Comparison of ENCODE assay signal across 1 cellular context in the genomic region with DNA sequence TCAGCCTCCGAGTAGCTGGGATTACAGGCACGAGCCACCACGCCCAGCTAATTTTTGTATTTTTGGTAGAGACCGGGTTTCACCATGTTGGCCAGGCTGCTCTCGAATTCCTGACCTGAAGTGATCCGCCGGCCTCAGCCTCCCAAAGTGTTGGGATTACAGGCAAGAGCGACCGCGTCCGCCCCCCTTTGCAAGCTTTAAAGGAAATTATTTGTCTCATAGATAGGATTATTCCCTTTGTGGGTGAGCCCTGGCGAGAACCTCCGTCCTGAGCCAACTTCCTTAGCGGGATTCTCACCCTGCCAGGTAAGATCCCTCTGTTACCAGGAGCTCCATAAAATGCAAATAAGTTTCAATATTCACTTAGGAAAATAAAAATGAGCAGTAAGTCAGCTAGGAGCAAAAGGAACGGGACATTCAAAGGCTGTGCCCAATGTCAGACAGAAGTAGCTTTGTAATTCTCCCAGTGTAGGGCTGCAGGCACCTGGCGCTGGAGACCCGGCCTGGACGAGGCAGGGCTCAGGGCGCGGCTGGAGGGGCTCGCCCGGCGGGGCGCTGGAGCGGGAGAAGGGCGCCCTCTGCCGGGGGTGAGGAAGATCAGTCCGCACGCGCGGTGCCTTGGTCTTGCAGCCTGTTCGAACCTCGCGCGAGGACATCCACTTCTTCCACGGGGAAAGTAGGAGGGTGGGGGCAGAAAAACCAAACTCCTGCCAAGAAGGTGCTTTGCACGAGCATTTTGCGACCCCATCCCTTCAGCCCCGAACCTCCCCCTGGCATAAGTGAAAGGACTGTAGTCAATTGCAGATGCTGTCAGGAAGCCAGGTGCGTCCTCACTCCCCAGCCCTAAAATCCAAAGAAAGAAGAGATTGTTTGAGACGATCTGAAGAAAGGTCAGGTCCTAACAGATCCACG.
TF ChIP-seq lines count a peak whose summit lies in the region.

No MANE protein-coding gene starts in this region.

TF ChIP-seq in HepG2, 621 proteins besides CTCF, POLR2A, EP300 and RAD21 (continued from another document and continues in another):
- TF ChIP-seq MAFK (conservative IDR thresholded peaks at IDR 0.05 in 1 of 2, IDR thresholded peaks at IDR 0.05 in 1 of 2; ENCODE audit: low read length in 2 of 2) (no peak), POLR2AphosphoS5 (IDR thresholded peaks at IDR 0.05; ENCODE audit: low read depth, low read length) (no peak), MTF1 (CRISPR knock-in tag; IDR thresholded peaks at IDR 0.05) (no peak), SPEN (CRISPR knock-in tag; IDR thresholded peaks at IDR 0.05; ENCODE audit: low read depth) (0 out of 2 replicates have a peak, but pooled peaks have one; percentile 19), GABPA (IDR thresholded peaks at IDR 0.05; ENCODE audit: low read depth, low read length) (no peak), GABPA (CRISPR knock-in tag; IDR thresholded peaks at IDR 0.05; ENCODE audit: low read depth) (no peak), ZBTB7A (CRISPR knock-in tag; IDR thresholded peaks at IDR 0.05) (peak; percentile 50; the same call in 1 of the 2 replicates), HNRNPH1 (optimal IDR thresholded peaks at IDR 0.05; ENCODE audit: low read depth, low read length) (no peak), GATAD2A (CRISPR knock-in tag; IDR thresholded peaks at IDR 0.05) (peak; percentile 37; the same call in 1 of the 2 replicates), ZNF34 (CRISPR knock-in tag; IDR thresholded peaks at IDR 0.05; ENCODE audit: borderline replicate concordance) (0 out of 2 replicates have a peak, but pooled peaks have one; percentile 34), ZNF460 (CRISPR knock-in tag; IDR thresholded peaks at IDR 0.05; ENCODE audit: borderline replicate concordance) (no peak), ZNF331 (CRISPR knock-in tag; IDR thresholded peaks at IDR 0.05) (peak; percentile 62; the same call in 1 of the 2 replicates), HMG20A (CRISPR knock-in tag; IDR thresholded peaks at IDR 0.05; ENCODE audit: borderline replicate concordance) (no peak), SMYD3 (CRISPR knock-in tag; IDR thresholded peaks at IDR 0.05) (no peak), AGO1 (IDR thresholded peaks at IDR 0.05; ENCODE audit: low read depth, low read length, poor library complexity, severe bottlenecking) (no peak), THYN1 (CRISPR knock-in tag; IDR thresholded peaks at IDR 0.05; ENCODE audit: borderline replicate concordance, low read depth) (no peak), ZNF10 (CRISPR knock-in tag; IDR thresholded peaks at IDR 0.05; ENCODE audit: borderline replicate concordance, low read depth) (no peak), RFX5 (IDR thresholded peaks at IDR 0.05; ENCODE audit: low read depth, low read length) (no peak), RARG (CRISPR knock-in tag; IDR thresholded peaks at IDR 0.05; ENCODE audit: low read depth) (no peak), ZNF749 (CRISPR knock-in tag; IDR thresholded peaks at IDR 0.05; ENCODE audit: borderline replicate concordance) (no peak), CHCHD3 (CRISPR knock-in tag; IDR thresholded peaks at IDR 0.05) (no peak), NR2F6 (IDR thresholded peaks at IDR 0.05) (no peak), NR2F6 (CRISPR knock-in tag; IDR thresholded peaks at IDR 0.05) (no peak), ZNF24 (IDR thresholded peaks at IDR 0.05) (no peak), ZNF33A (CRISPR knock-in tag; IDR thresholded peaks at IDR 0.05; ENCODE audit: borderline replicate concordance) (no peak), KLF6 (CRISPR knock-in tag; IDR thresholded peaks at IDR 0.05) (no peak), RFXANK (CRISPR knock-in tag; IDR thresholded peaks at IDR 0.05) (no peak), PRMT3 (CRISPR knock-in tag; IDR thresholded peaks at IDR 0.05; ENCODE audit: borderline replicate concordance, low read depth) (0 out of 2 replicates have a peak, but pooled peaks have one; percentile 66), NCOA5 (CRISPR knock-in tag; IDR thresholded peaks at IDR 0.05) (no peak)
- TF ChIP-seq, protein P1, sequence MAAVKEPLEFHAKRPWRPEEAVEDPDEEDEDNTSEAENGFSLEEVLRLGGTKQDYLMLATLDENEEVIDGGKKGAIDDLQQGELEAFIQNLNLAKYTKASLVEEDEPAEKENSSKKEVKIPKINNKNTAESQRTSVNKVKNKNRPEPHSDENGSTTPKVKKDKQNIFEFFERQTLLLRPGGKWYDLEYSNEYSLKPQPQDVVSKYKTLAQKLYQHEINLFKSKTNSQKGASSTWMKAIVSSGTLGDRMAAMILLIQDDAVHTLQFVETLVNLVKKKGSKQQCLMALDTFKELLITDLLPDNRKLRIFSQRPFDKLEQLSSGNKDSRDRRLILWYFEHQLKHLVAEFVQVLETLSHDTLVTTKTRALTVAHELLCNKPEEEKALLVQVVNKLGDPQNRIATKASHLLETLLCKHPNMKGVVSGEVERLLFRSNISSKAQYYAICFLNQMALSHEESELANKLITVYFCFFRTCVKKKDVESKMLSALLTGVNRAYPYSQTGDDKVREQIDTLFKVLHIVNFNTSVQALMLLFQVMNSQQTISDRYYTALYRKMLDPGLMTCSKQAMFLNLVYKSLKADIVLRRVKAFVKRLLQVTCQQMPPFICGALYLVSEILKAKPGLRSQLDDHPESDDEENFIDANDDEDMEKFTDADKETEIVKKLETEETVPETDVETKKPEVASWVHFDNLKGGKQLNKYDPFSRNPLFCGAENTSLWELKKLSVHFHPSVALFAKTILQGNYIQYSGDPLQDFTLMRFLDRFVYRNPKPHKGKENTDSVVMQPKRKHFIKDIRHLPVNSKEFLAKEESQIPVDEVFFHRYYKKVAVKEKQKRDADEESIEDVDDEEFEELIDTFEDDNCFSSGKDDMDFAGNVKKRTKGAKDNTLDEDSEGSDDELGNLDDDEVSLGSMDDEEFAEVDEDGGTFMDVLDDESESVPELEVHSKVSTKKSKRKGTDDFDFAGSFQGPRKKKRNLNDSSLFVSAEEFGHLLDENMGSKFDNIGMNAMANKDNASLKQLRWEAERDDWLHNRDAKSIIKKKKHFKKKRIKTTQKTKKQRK (IDR thresholded peaks at IDR 0.05; ENCODE audit: low read length) = no peak
- TF ChIP-seq, protein P2, sequence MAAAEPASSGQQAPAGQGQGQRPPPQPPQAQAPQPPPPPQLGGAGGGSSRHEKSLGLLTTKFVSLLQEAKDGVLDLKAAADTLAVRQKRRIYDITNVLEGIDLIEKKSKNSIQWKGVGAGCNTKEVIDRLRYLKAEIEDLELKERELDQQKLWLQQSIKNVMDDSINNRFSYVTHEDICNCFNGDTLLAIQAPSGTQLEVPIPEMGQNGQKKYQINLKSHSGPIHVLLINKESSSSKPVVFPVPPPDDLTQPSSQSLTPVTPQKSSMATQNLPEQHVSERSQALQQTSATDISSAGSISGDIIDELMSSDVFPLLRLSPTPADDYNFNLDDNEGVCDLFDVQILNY (CRISPR knock-in tag; conservative IDR thresholded peaks at IDR 0.05) = no peak
- TF ChIP-seq, protein P3, sequence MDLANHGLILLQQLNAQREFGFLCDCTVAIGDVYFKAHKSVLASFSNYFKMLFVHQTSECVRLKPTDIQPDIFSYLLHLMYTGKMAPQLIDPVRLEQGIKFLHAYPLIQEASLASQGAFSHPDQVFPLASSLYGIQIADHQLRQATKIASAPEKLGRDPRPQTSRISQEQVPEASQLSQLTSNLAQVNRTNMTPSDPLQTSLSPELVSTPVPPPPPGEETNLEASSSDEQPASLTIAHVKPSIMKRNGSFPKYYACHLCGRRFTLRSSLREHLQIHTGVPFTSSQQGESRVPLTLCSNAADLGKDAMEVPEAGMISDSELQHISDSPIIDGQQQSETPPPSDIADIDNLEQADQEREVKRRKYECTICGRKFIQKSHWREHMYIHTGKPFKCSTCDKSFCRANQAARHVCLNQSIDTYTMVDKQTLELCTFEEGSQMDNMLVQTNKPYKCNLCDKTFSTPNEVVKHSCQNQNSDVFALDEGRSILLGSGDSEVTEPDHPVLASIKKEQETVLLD (CRISPR knock-in tag; IDR thresholded peaks at IDR 0.05; ENCODE audit: low read depth) = no peak
- TF ChIP-seq, protein P4, sequence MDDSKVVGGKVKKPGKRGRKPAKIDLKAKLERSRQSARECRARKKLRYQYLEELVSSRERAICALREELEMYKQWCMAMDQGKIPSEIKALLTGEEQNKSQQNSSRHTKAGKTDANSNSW (CRISPR knock-in tag; IDR thresholded peaks at IDR 0.05; ENCODE audit: borderline replicate concordance) = 0 out of 2 replicates have a peak, but pooled peaks have one; percentile 37
- TF ChIP-seq, protein P5, sequence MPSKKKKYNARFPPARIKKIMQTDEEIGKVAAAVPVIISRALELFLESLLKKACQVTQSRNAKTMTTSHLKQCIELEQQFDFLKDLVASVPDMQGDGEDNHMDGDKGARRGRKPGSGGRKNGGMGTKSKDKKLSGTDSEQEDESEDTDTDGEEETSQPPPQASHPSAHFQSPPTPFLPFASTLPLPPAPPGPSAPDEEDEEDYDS (CRISPR knock-in tag; IDR thresholded peaks at IDR 0.05) = no peak
- TF ChIP-seq, protein P6, sequence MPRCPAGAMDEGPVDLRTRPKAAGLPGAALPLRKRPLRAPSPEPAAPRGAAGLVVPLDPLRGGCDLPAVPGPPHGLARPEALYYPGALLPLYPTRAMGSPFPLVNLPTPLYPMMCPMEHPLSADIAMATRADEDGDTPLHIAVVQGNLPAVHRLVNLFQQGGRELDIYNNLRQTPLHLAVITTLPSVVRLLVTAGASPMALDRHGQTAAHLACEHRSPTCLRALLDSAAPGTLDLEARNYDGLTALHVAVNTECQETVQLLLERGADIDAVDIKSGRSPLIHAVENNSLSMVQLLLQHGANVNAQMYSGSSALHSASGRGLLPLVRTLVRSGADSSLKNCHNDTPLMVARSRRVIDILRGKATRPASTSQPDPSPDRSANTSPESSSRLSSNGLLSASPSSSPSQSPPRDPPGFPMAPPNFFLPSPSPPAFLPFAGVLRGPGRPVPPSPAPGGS (CRISPR knock-in tag; IDR thresholded peaks at IDR 0.05) = peak; percentile 67; the same call in 1 of the 2 replicates
- TF ChIP-seq, protein P7, sequence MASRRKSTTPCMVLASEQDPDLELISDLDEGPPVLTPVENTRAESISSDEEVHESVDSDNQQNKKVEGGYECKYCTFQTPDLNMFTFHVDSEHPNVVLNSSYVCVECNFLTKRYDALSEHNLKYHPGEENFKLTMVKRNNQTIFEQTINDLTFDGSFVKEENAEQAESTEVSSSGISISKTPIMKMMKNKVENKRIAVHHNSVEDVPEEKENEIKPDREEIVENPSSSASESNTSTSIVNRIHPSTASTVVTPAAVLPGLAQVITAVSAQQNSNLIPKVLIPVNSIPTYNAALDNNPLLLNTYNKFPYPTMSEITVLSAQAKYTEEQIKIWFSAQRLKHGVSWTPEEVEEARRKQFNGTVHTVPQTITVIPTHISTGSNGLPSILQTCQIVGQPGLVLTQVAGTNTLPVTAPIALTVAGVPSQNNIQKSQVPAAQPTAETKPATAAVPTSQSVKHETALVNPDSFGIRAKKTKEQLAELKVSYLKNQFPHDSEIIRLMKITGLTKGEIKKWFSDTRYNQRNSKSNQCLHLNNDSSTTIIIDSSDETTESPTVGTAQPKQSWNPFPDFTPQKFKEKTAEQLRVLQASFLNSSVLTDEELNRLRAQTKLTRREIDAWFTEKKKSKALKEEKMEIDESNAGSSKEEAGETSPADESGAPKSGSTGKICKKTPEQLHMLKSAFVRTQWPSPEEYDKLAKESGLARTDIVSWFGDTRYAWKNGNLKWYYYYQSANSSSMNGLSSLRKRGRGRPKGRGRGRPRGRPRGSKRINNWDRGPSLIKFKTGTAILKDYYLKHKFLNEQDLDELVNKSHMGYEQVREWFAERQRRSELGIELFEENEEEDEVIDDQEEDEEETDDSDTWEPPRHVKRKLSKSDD (CRISPR knock-in tag; IDR thresholded peaks at IDR 0.05; ENCODE audit: low read depth) = no peak
- TF ChIP-seq, protein P8, sequence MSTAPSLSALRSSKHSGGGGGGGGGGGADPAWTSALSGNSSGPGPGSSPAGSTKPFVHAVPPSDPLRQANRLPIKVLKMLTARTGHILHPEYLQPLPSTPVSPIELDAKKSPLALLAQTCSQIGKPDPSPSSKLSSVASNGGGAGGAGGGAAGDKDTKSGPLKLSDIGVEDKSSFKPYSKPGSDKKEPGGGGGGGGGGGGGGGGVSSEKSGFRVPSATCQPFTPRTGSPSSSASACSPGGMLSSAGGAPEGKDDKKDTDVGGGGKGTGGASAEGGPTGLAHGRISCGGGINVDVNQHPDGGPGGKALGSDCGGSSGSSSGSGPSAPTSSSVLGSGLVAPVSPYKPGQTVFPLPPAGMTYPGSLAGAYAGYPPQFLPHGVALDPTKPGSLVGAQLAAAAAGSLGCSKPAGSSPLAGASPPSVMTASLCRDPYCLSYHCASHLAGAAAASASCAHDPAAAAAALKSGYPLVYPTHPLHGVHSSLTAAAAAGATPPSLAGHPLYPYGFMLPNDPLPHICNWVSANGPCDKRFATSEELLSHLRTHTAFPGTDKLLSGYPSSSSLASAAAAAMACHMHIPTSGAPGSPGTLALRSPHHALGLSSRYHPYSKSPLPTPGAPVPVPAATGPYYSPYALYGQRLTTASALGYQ (CRISPR knock-in tag; IDR thresholded peaks at IDR 0.05) = no peak
- TF ChIP-seq, protein P9, sequence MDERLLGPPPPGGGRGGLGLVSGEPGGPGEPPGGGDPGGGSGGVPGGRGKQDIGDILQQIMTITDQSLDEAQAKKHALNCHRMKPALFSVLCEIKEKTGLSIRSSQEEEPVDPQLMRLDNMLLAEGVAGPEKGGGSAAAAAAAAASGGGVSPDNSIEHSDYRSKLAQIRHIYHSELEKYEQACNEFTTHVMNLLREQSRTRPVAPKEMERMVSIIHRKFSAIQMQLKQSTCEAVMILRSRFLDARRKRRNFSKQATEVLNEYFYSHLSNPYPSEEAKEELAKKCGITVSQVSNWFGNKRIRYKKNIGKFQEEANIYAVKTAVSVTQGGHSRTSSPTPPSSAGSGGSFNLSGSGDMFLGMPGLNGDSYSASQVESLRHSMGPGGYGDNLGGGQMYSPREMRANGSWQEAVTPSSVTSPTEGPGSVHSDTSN (CRISPR knock-in tag; IDR thresholded peaks at IDR 0.05) = no peak
